ENCODE assay signal across 12 cellular contexts in genomic region chr4:144421839-144422565, GRCh38.
"Had no signal": no experiment of that assay in that cellular context is flagged by ENCODE, and none has a peak within 500 bp of the region (broad histone marks: within the 10 kb centered on the region; RNA-seq: fewer than 3 reads in every experiment).

No MANE protein-coding gene starts in this region.

- H3K4me1 Mint-ChIP-seq: activated CD8-positive, alpha-beta memory T cell treated with anti-CD3 and anti-CD28 coated beads, Interleukin-2, amount 10 ng/mL, durations not matched to agents 7 days and 5 days had no signal

- H3K27ac ChIP-seq: left ventricle myocardium inferior, stomach, thoracic aorta had no signal

- H3K9me3 Mint-ChIP-seq: activated T-cell treated with anti-CD3 and anti-CD28 coated beads, Interleukin-2, amount 50 U/mL, for 4 hours; neural crest cell; T-helper 2 cell treated with Interferon-gamma antibody and Interleukin-4, amounts not matched to agents 5 μg/mL and 100 μg/mL, for 36 hours had no signal

- H3K27ac Mint-ChIP-seq: activated CD8-positive, alpha-beta memory T cell treated with anti-CD3 and anti-CD28 coated beads, Interleukin-2, amount 10 ng/mL, durations not matched to agents 7 days and 5 days; activated naive CD8-positive, alpha-beta T cell; T-helper 2 cell treated with Interferon-gamma antibody and Interleukin-4, amounts not matched to agents 5 μg/mL and 100 μg/mL, for 36 hours had no signal

- H3K27me3 Mint-ChIP-seq: activated CD8-positive, alpha-beta memory T cell treated with anti-CD3 and anti-CD28 coated beads, Interleukin-2, amount 10 ng/mL, durations not matched to agents 7 days and 5 days; activated naive CD8-positive, alpha-beta T cell had no signal

- H3K36me3 Mint-ChIP-seq: activated CD8-positive, alpha-beta memory T cell treated with anti-CD3 and anti-CD28 coated beads, Interleukin-2, amount 10 ng/mL, durations not matched to agents 7 days and 5 days; activated naive CD8-positive, alpha-beta T cell had no signal

- H3K4me3 Mint-ChIP-seq: activated CD8-positive, alpha-beta memory T cell treated with anti-CD3 and anti-CD28 coated beads, Interleukin-2, amount 10 ng/mL, durations not matched to agents 7 days and 5 days; activated naive CD8-positive, alpha-beta T cell; activated T-cell treated with anti-CD3 and anti-CD28 coated beads, Interleukin-2, amount 50 U/mL, for 4 hours; neural crest cell; T-helper 2 cell treated with Interferon-gamma antibody and Interleukin-4, amounts not matched to agents 5 μg/mL and 100 μg/mL, for 36 hours had no signal

- DNase-seq: activated CD4-positive, alpha-beta T cell treated with anti-CD3 and anti-CD28 coated beads, Interleukin-2, amount 50 U/mL, for 4 hours; activated CD4-positive, CD25-positive, alpha-beta regulatory T cell treated with anti-CD3 and anti-CD28 coated beads, Interleukin-2, amount 50 U/mL, for 72 hours; activated CD8-positive, alpha-beta memory T cell treated with anti-CD3 and anti-CD28 coated beads, Interleukin-2, amount 10 ng/mL, durations not matched to agents 7 days and 5 days; activated effector memory CD4-positive, alpha-beta T cell treated with anti-CD3 and anti-CD28 coated beads, Interleukin-2, amount 50 U/mL, for 16 hours; activated T-cell treated with anti-CD3 and anti-CD28 coated beads, Interleukin-2, amount 50 U/mL, for 4 hours; left ventricle myocardium inferior; mesenchymal stem cell; stomach had no signal

- ATAC-seq: activated CD8-positive, alpha-beta memory T cell treated with anti-CD3 and anti-CD28 coated beads, Interleukin-2, amount 10 ng/mL, durations not matched to agents 7 days and 5 days; activated T-cell treated with anti-CD3 and anti-CD28 coated beads, Interleukin-2, amount 50 U/mL, for 4 hours had no signal
